Comparison of ENCODE assay signal across 8 cellular contexts in the genomic region with DNA sequence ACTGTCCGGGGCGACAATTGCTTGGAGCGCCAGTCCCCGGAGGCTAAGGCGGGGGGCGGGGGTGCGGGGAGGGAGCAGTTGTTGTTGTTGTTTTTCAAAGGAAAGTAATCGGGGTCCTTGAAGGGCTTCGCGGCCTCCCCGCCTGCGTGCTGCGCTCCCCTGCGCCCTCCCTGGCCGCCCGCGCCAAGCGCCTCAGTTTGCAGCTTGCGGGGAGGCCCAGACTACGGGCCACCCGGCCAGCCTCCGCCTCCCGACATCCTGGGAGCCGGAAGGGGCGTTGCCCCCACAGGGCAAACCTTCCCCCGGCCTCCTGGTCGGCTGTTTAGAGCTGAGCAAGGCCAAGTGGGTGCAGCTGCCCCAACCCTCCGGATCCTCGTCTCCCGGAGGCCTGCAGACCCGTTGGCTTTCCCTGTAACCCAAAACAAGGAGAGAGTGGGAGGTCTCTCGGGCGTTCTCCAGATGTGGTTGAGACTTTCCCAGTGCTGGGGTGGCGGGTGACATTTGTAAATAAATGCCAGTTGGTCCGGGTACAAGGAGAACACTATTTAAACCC. TPM values are rescaled to one million over a fixed set of nuclear protein-coding genes. Genes with fewer than 3 reads are reported as not detected.
DNase-seq lines count a peak whose midpoint lies in the region; ATAC-seq and TF ChIP-seq lines count a peak whose summit lies in the region.

No MANE protein-coding gene starts in this region.

- 2 to 7% (median 4%) methylated on average over 15 to 35 of the region's 35 CpGs for WGBS in adrenal gland, 4 donors

- peak; percentile 86 to 91 for DNase-seq in PC-9
- peak; percentile 69 for DNase-seq in islet precursor cell
- DNase-seq in stimulated activated naive CD4-positive, alpha-beta T cell (lab: John Stamatoyannopoulos, UW) = no peak
- DNase-seq in effector memory CD4-positive, alpha-beta T cell = no peak
- no peak for DNase-seq in adrenal gland

- H3K36me3 ChIP-seq in BLaER1 (no peaks in the 10 kb centered on the region), PC-9 (ENCODE audit: low read depth) (no peaks in the 10 kb centered on the region; the same call in 1 of the 2 replicates), adrenal gland (replicated peaks in 1 of 2) (no peaks in the 10 kb centered on the region)
- no peaks in the 10 kb centered on the region for H3K36me3 ChIP-seq in effector memory CD4-positive, alpha-beta T cell (ENCODE audit: control insufficient read depth, insufficient read depth, low read length)

- H3K27ac ChIP-seq in BLaER1 (no peak overlapping the region), PC-9 (peak overlapping the region; percentile 77), adrenal gland (no peak overlapping the region)
- no peak overlapping the region for H3K27ac ChIP-seq in effector memory CD4-positive, alpha-beta T cell (ENCODE audit: insufficient read depth, low read length, poor library complexity, severe bottlenecking)

- H3K4me1 ChIP-seq in BLaER1 (peaks cover 23% of the 10 kb centered on the region; the same call in 1 of the 2 replicates), PC-9 (replicated peaks; ENCODE audit: insufficient read depth) (peaks cover 25% of the 10 kb centered on the region), adrenal gland (replicated peaks in 1 of 2) (peaks cover 7 to 24% of the 10 kb centered on the region in 2 donors)
- H3K4me1 ChIP-seq in effector memory CD4-positive, alpha-beta T cell (ENCODE audit: control insufficient read depth, insufficient read depth, low read length, poor library complexity, severe bottlenecking) = peaks cover 27% of the 10 kb centered on the region

- no peaks in the 10 kb centered on the region for H3K9me2 ChIP-seq in PC-9 (ENCODE audit: insufficient read depth)

- H3F3A ChIP-seq in PC-9 (ENCODE audit: insufficient read depth, low read depth) = peaks cover 17% of the 10 kb centered on the region; the same call in 1 of the 2 replicates

- POLR2A ChIA-PET in PC-9 (lab: Charles Lee; ENCODE audit: unreplicated experiment) = interaction anchor here (0.6 to 0.7 kb wide), 3 partner anchors 11 to 1811 kb away, joined by 3 to 10 read pairs (median 7); no protein-coding TSS in a partner anchor

- H3K4me2 ChIP-seq in BLaER1 (peak overlapping the region; percentile 22; the same call in 1 of the 2 replicates), PC-9 (peak overlapping the region; percentile 89)

- intact Hi-C loops in PC-9 (cut with micrococcal nuclease; ENCODE audit: unreplicated experiment) = loop anchor here (1.0 to 5.0 kb wide), 2 partner anchors 390 to 458 kb away; no protein-coding TSS in a partner anchor
- intact Hi-C loops in adrenal gland (cut with DNase I) = no loop called here

- ATAC-seq in GM21737 (IDR thresholded peaks at IDR 0.05; ENCODE audit: unreplicated experiment) = no peak

- peak overlapping the region; percentile 91 for H2AFZ ChIP-seq in PC-9

- peaks cover 36% of the 10 kb centered on the region for H3K79me2 ChIP-seq in PC-9 (ENCODE audit: low read depth)

- in situ Hi-C loops in GM18951 (cut with MboI; ENCODE audit: low sequenced_read_pairs, unreplicated experiment) = no loop called here

- H4K20me1 ChIP-seq in BLaER1 = peaks cover 82% of the 10 kb centered on the region
- no peaks in the 10 kb centered on the region for H4K20me1 ChIP-seq in PC-9 (ENCODE audit: insufficient read depth)

- no peak; the same call in 1 of the 2 replicates for TF ChIP-seq CTCF in PC-9 (conservative IDR thresholded peaks at IDR 0.05)
- no peak for TF ChIP-seq CTCF in adrenal gland (IDR thresholded peaks at IDR 0.05)

- H3K27me3 ChIP-seq in BLaER1 = peaks cover 100% of the 10 kb centered on the region
- no peaks in the 10 kb centered on the region for H3K27me3 ChIP-seq in PC-9 (ENCODE audit: insufficient read depth, low read depth)
- H3K27me3 ChIP-seq in effector memory CD4-positive, alpha-beta T cell (replicated peaks; ENCODE audit: control insufficient read depth, insufficient read depth, low read length, poor library complexity, severe bottlenecking) = peaks cover 53% of the 10 kb centered on the region
- H3K27me3 ChIP-seq in adrenal gland = peaks cover 90% of the 10 kb centered on the region

- H3K4me3 ChIP-seq in BLaER1 = no peak overlapping the region
- H3K4me3 ChIP-seq in PC-9 = peak overlapping the region; percentile 88
- H3K4me3 ChIP-seq in effector memory CD4-positive, alpha-beta T cell (ENCODE audit: insufficient read depth, low read depth, low read length, poor library complexity, severe bottlenecking) = no peak overlapping the region
- H3K4me3 ChIP-seq in adrenal gland = no peak overlapping the region

- BruUV-seq in PC-9 (replicated peaks; lab: Mats Ljungman, UMichigan) = no TSS peak

- TF ChIP-seq POLR2A in GM18951 (IDR thresholded peaks at IDR 0.05; ENCODE audit: extremely low read depth, insufficient read depth, insufficient read length) (peak; percentile 74), adrenal gland (IDR thresholded peaks at IDR 0.05) (no peak)

- CTCF ChIA-PET in PC-9 (lab: Charles Lee) = interaction anchor here (2.2 kb wide), 1 partner anchor 18 kb away, joined by 8 read pairs; no protein-coding TSS in a partner anchor

- no peak overlapping the region for H3K9ac ChIP-seq in BLaER1

- H3K9me3 ChIP-seq in BLaER1 (peaks cover 37% of the 10 kb centered on the region), PC-9 (ENCODE audit: insufficient read depth, low read depth) (no peaks in the 10 kb centered on the region), adrenal gland (replicated peaks in 1 of 3) (no peaks in the 10 kb centered on the region)
- no peaks in the 10 kb centered on the region for H3K9me3 ChIP-seq in effector memory CD4-positive, alpha-beta T cell (ENCODE audit: control insufficient read depth, low read length)

RNA-seq across cellular contexts. Expression of a gene that starts 3.7 kb away (rescaled TPM):
- total RNA-seq in PC-9 (2021) (1.4 TPM in 2 replicates), adrenal gland (not detected)
- polyA plus RNA-seq in adrenal gland = not detected

Comparison
In these comparisons a context has a peak if more than half of its experiments do, and no peak if none do; other contexts are left out.
1. DNase-seq: peak in PC-9 (2 of 2) and islet precursor cell (single experiment); none in stimulated activated naive CD4-positive, alpha-beta T cell (0 of 6), effector memory CD4-positive, alpha-beta T cell (0 of 3) and adrenal gland (0 of 7).